ENCODE assay signal across 20 cellular contexts in genomic region chr7:135888740-135889139, GRCh38.
"Had no signal": no experiment of that assay in that cellular context is flagged by ENCODE, and none has a peak within 500 bp of the region (broad histone marks: within the 10 kb centered on the region; RNA-seq: fewer than 3 reads in every experiment).

No MANE protein-coding gene starts in this region.

- H3K4me3 ChIP-seq: dorsolateral prefrontal cortex, heart right ventricle, ovary, right atrium auricular region, sigmoid colon, stomach had no signal

- H3K27ac ChIP-seq: dorsolateral prefrontal cortex, heart right ventricle, ovary, right atrium auricular region, stomach had no signal

- FAIRE-seq: endometrium, frontal cortex, islet of Langerhans, small intestine, urothelium cell line had no signal

- DNase-seq: cortex of kidney; dorsolateral prefrontal cortex; effector CD8-positive, alpha-beta T cell; heart right ventricle; hypothalamus; kidney glomerular epithelial cell; natural killer cell; ovary; sigmoid colon; small intestine; stimulated activated CD4-positive, alpha-beta T cell treated with anti-CD3 and anti-CD28 coated beads, Interleukin-12 subunit alpha, Interleukin-12 subunit beta, amount 100 ng/mL, for 4 hours; stimulated activated naive CD4-positive, alpha-beta T cell; stomach; trophoblast cell had no signal

- ATAC-seq: esophagus mucosa, heart right ventricle, natural killer cell had no signal

- H3K9me3 ChIP-seq: heart right ventricle, ovary, right atrium auricular region, sigmoid colon, stomach had no signal

- H3K27me3 ChIP-seq: dorsolateral prefrontal cortex, heart right ventricle, ovary, right atrium auricular region, sigmoid colon, stomach had no signal

- H3K4me1 ChIP-seq: stomach had no signal

- H3K36me3 ChIP-seq: heart right ventricle, ovary, right atrium auricular region, sigmoid colon, stomach had no signal
